In genomic region chr11:11563193-11563592, GRCh38 we compare ENCODE assay signal across 23 cellular contexts. TPM values are rescaled to one million over a fixed set of nuclear protein-coding genes. Genes with fewer than 3 reads are reported as not detected.
DNase-seq lines count a peak whose midpoint lies in the region; ATAC-seq and TF ChIP-seq lines count a peak whose summit lies in the region.
"Had no signal": no experiment of that assay in that cellular context is flagged by ENCODE, and none has a peak within 500 bp of the region (broad histone marks: within the 10 kb centered on the region; RNA-seq: fewer than 3 reads in every experiment).

No MANE protein-coding gene starts in this region.

- no peaks in the 10 kb centered on the region for H3K36me3 ChIP-seq in HEK293 (ENCODE audit: control insufficient read depth in 2 of 2, insufficient read depth in 1 of 2, low read length in 2 of 2)
- H3K36me3 ChIP-seq in rectal smooth muscle tissue (ENCODE audit: control insufficient read depth, insufficient read depth, low read length): no peaks in the 10 kb centered on the region
- H3K36me3 ChIP-seq: BLaER1, SJSA1 had no signal

- H3K9me3 Mint-ChIP-seq in glutamatergic neuron (ENCODE audit: unreplicated experiment): peaks cover 9% of the 10 kb centered on the region

- no peaks in the 10 kb centered on the region for H3K4me1 ChIP-seq in HEK293 (ENCODE audit: control insufficient read depth, insufficient read depth, low read length)
- H3K4me1 ChIP-seq in rectal smooth muscle tissue (ENCODE audit: control insufficient read depth, insufficient read depth, low read length): peaks cover 38% of the 10 kb centered on the region
- H3K4me1 ChIP-seq: SJSA1 had no signal

- H3K4me3 ChIP-seq in HEK293 (ENCODE audit: low read depth, low read length) (no peak overlapping the region), rectal smooth muscle tissue (ENCODE audit: low read length) (no peak overlapping the region)
- H3K4me3 ChIP-seq: BLaER1, GM12878, K562, PC-9, SJSA1 had no signal

- H3K27me3 Mint-ChIP-seq in glutamatergic neuron (ENCODE audit: unreplicated experiment): peaks cover 9% of the 10 kb centered on the region

- no peaks in the 10 kb centered on the region for H3K9me3 ChIP-seq in HEK293 (ENCODE audit: control insufficient read depth, insufficient read depth, low read depth, low read length)
- H3K9me3 ChIP-seq: BLaER1, SJSA1 had no signal

- CTCF ChIA-PET in HEK293 (lab: Yijun Ruan, JAX): no interaction called here

- POLR2A ChIA-PET in HEK293 (lab: Yijun Ruan, JAX): no interaction called here

- H3K27me3 ChIP-seq in rectal smooth muscle tissue (ENCODE audit: control insufficient read depth, insufficient read depth, low read length): no peaks in the 10 kb centered on the region
- H3K27me3 ChIP-seq: BLaER1, SJSA1 had no signal

- H3K27ac ChIP-seq in HEK293 (ENCODE audit: extremely low read depth, low read depth, low read length): no peak overlapping the region
- H3K27ac ChIP-seq in rectal smooth muscle tissue (ENCODE audit: low read depth, low read length): peak overlapping the region; percentile 27
- H3K27ac ChIP-seq: BLaER1, PC-9, SJSA1 had no signal

- no peaks in the 10 kb centered on the region for H3K36me3 Mint-ChIP-seq in glutamatergic neuron (ENCODE audit: unreplicated experiment)
- H3K36me3 Mint-ChIP-seq: CD4-positive, CD25-positive, alpha-beta regulatory T cell had no signal

- peaks cover 37% of the 10 kb centered on the region for H3K4me1 Mint-ChIP-seq in glutamatergic neuron (ENCODE audit: low read depth, unreplicated experiment)
- H3K4me1 Mint-ChIP-seq: CD4-positive, CD25-positive, alpha-beta regulatory T cell had no signal

- no peak overlapping the region for H3K9ac ChIP-seq in rectal smooth muscle tissue (ENCODE audit: low read length)
- H3K9ac ChIP-seq: BLaER1 had no signal

- ATAC-seq in GM18868 (IDR thresholded peaks at IDR 0.05; ENCODE audit: unreplicated experiment) (no peak), GM19467 (IDR thresholded peaks at IDR 0.05; ENCODE audit: unreplicated experiment) (no peak)
- ATAC-seq: GM12878, HCT116, K562, Right ventricle myocardium inferior had no signal

- peak overlapping the region; percentile 29 for H3K27ac Mint-ChIP-seq in glutamatergic neuron (ENCODE audit: unreplicated experiment)
- H3K27ac Mint-ChIP-seq: CD4-positive, CD25-positive, alpha-beta regulatory T cell had no signal

- TF ChIP-seq CTCF in HEK293 (tag by site-specific recombination; IDR thresholded peaks at IDR 0.05) (no peak), glutamatergic neuron (IDR thresholded peaks at IDR 0.05; ENCODE audit: partially characterized antibody, unreplicated experiment) (no peak)

- H3K4me3 Mint-ChIP-seq in glutamatergic neuron (ENCODE audit: unreplicated experiment): peak overlapping the region; percentile 7
- H3K4me3 Mint-ChIP-seq: CD4-positive, CD25-positive, alpha-beta regulatory T cell had no signal

- no peak for DNase-seq in glutamatergic neuron
- DNase-seq in NCI-H2196 treated with DMSO at 0.1 percent for 48 hours (lab: John Stamatoyannopoulos, UW; ENCODE audit: unreplicated experiment): no peak
- DNase-seq in NCI-H82 (lab: John Stamatoyannopoulos, UW): no peak
- DNase-seq: CD4-positive, CD25-positive, alpha-beta regulatory T cell; GDM1; Kasumi-1; NCI-H1092 treated with DMSO at 0.1 percent for 48 hours; NCI-H1436; NCI-H187; NCI-H2107; NCI-H446; NCI-H524 treated with DMSO at 0.1 percent for 48 hours; PC-9 had no signal

TF ChIP-seq in HEK293, 187 proteins besides CTCF, POLR2A, EP300 and RAD21:
- no peak for TF ChIP-seq ZNF600 (tag by site-specific recombination; IDR thresholded peaks at IDR 0.05)
- TF ChIP-seq ZNF341 (tag by site-specific recombination; IDR thresholded peaks at IDR 0.05; ENCODE audit: low read depth): peak; percentile 80

RNA-seq across cellular contexts. Expression of gene GALNT18, which starts 58.6 kb away (rescaled TPM):
- 76.9 TPM for total RNA-seq in glutamatergic neuron (ENCODE audit: unreplicated experiment)
- total RNA-seq: CD4-positive, CD25-positive, alpha-beta regulatory T cell; K562; PC-9 had no signal
